ENCODE assay signal across 29 cellular contexts in the genomic region with DNA sequence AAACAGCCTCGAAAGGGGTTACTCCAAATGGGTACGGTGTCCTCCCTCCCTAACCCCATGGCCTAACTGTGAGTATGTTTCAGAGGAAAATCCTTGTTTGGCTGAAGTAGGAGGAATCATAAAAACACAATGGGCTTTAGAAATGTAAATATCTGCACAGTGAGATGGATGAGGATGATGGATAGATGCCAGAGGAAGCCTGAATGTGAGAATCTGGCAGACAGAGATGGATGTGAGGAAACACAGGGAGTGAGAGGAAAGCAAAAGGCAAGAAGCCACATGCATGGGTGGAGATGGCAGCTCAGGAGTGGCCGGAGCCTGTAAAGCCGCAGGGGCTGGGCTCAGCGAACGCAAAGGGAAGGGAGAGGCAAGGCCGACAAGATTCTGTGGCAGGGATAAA.
DNase-seq lines count a peak whose midpoint lies in the region; ATAC-seq and TF ChIP-seq lines count a peak whose summit lies in the region.
"Had no signal": no experiment of that assay in that cellular context is flagged by ENCODE, and none has a peak within 500 bp of the region (broad histone marks: within the 10 kb centered on the region; RNA-seq: fewer than 3 reads in every experiment).

No MANE protein-coding gene starts in this region.

- peaks cover 15% of the 10 kb centered on the region for H3K27me3 Mint-ChIP-seq in brain
- peaks cover 28% of the 10 kb centered on the region for H3K27me3 Mint-ChIP-seq in type B pancreatic cell
- H3K27me3 Mint-ChIP-seq: activated CD4-positive, alpha-beta memory T cell treated with anti-CD3 and anti-CD28 coated beads, Interleukin-2, amount 10 ng/mL, durations not matched to agents 7 days and 5 days had no signal

- H3K4me1 Mint-ChIP-seq in brain (peaks cover 65% of the 10 kb centered on the region), type B pancreatic cell (ENCODE audit: unreplicated experiment) (peaks cover 46% of the 10 kb centered on the region)
- H3K4me1 Mint-ChIP-seq: activated CD4-positive, alpha-beta memory T cell treated with anti-CD3 and anti-CD28 coated beads, Interleukin-2, amount 10 ng/mL, durations not matched to agents 7 days and 5 days; IgD-negative memory B cell had no signal

- H3K27ac Mint-ChIP-seq in brain (peak overlapping the region in 4 of 5 experiments; percentile 1 to 46 (median 22)), type B pancreatic cell (peak overlapping the region; percentile 17)
- H3K27ac Mint-ChIP-seq: activated CD4-positive, alpha-beta memory T cell treated with anti-CD3 and anti-CD28 coated beads, Interleukin-2, amount 10 ng/mL, durations not matched to agents 7 days and 5 days; activated naive CD4-positive, alpha-beta T cell treated with anti-CD3 and anti-CD28 coated beads, Interleukin-2, amount 50 U/mL, for 72 hours; nephron had no signal

- no peak for ATAC-seq in HG02885 (IDR thresholded peaks at IDR 0.05; ENCODE audit: poor library complexity, unreplicated experiment)
- ATAC-seq in left ventricle myocardium superior: no peak
- ATAC-seq: activated naive CD4-positive, alpha-beta T cell treated with anti-CD3 and anti-CD28 coated beads, Interleukin-2, amount 50 U/mL, for 72 hours; SK-N-SH treated with all-trans-retinoic acid at 6 μM for 48 hours; stimulated activated naive CD8-positive, alpha-beta T cell treated with anti-CD3 and anti-CD28 coated beads, Interleukin-15, Interleukin-2, amounts not matched to agents 100 U/mL and 50 U/mL, for 24 hours had no signal

- DNase-seq in NCI-H1417 (lab: John Stamatoyannopoulos, UW) (peak in 2 of 3 experiments; percentile 9 to 31), NCI-H1417 treated with DMSO at 0.1 percent for 48 hours (lab: John Stamatoyannopoulos, UW) (no peak), NCI-H345 (lab: John Stamatoyannopoulos, UW) (peak; percentile 74), type B pancreatic cell (ENCODE audit: extremely low spot score, unreplicated experiment) (no peak), NK-92 (lab: John Stamatoyannopoulos, UW; ENCODE audit: unreplicated experiment) (no peak), left ventricle myocardium superior (no peak)
- DNase-seq: 8988T; activated CD4-positive, alpha-beta memory T cell treated with anti-CD3 and anti-CD28 coated beads, Interleukin-2, amount 10 ng/mL, durations not matched to agents 7 days and 5 days; activated CD4-positive, alpha-beta T cell treated with anti-CD3 and anti-CD28 coated beads for 1 hour; activated CD8-positive, alpha-beta memory T cell treated with anti-CD3 and anti-CD28 coated beads, Interleukin-2, amount 50 U/mL, for 48 hours; aorta; caudate nucleus; dorsolateral prefrontal cortex; EL; glutamatergic neuron; GOT3; kidney glomerular epithelial cell; lower lobe of right lung; NCI-H2107; NCI-H526; stimulated activated naive CD8-positive, alpha-beta T cell treated with anti-CD3 and anti-CD28 coated beads, Interleukin-15, Interleukin-2, amounts not matched to agents 100 U/mL and 50 U/mL, for 24 hours; T-helper 2 cell; uterus had no signal

- TF ChIP-seq CTCF in brain (conservative IDR thresholded peaks at IDR 0.05): no peak
- no peak for TF ChIP-seq CTCF in type B pancreatic cell (conservative IDR thresholded peaks at IDR 0.05)

- peaks cover 0 to 12% (median 7%) of the 10 kb centered on the region in 5 experiments for H3K9me3 Mint-ChIP-seq in brain
- peaks cover 8% of the 10 kb centered on the region for H3K9me3 Mint-ChIP-seq in type B pancreatic cell
- H3K9me3 Mint-ChIP-seq: activated CD4-positive, alpha-beta memory T cell treated with anti-CD3 and anti-CD28 coated beads, Interleukin-2, amount 10 ng/mL, durations not matched to agents 7 days and 5 days; IgD-negative memory B cell; nephron had no signal

- intact Hi-C loops in left ventricle myocardium superior (cut with micrococcal nuclease): no loop called here

- H3K36me3 Mint-ChIP-seq in brain (no peaks in the 10 kb centered on the region), type B pancreatic cell (no peaks in the 10 kb centered on the region)
- H3K36me3 Mint-ChIP-seq: IgD-negative memory B cell had no signal

- H3K4me3 Mint-ChIP-seq in brain (no peak overlapping the region), type B pancreatic cell (peak overlapping the region; percentile 32)
- H3K4me3 Mint-ChIP-seq: activated CD4-positive, alpha-beta memory T cell treated with anti-CD3 and anti-CD28 coated beads, Interleukin-2, amount 10 ng/mL, durations not matched to agents 7 days and 5 days; nephron had no signal

Comparison
In these comparisons a context has a peak if more than half of its experiments do, and no peak if none do; other contexts are left out.
1. DNase-seq: peak in NCI-H1417 (2 of 3) and NCI-H345 (single experiment); none in NCI-H1417 treated with DMSO at 0.1 percent for 48 hours (single experiment), type B pancreatic cell (single experiment), NK-92 (single experiment) and left ventricle myocardium superior (single experiment).